In the genomic region with DNA sequence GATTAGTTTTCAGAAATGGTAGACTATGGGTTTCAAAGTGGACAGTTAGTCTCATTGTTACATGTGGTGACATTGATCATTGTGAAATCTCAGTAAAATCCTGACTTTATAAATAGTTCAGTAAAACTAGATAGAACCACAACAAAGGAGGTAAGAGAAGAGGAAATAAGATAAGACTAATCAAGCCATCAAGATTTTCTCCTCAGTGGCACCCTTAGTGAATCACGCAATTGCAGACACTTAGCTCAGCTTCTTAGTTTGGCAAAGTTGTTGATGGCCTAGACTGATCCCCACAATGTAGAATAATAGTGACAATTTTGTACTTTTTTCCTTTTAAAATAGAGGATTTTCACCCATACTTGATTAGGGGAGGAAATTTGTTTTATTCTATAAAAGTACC, we compare ENCODE assay signal across 25 cellular contexts.
"Had no signal": no experiment of that assay in that cellular context is flagged by ENCODE, and none has a peak within 500 bp of the region (broad histone marks: within the 10 kb centered on the region; RNA-seq: fewer than 3 reads in every experiment).

No MANE protein-coding gene starts in this region.

- H3K4me3 ChIP-seq: colonic mucosa, coronary artery, dorsolateral prefrontal cortex, esophagus muscularis mucosa, esophagus squamous epithelium, gastrocnemius medialis, gastroesophageal sphincter, heart left ventricle, heart right ventricle had no signal

- H3K36me3 ChIP-seq: colonic mucosa, esophagus muscularis mucosa, esophagus squamous epithelium, gastrocnemius medialis, gastroesophageal sphincter, heart left ventricle, heart right ventricle had no signal

- H3K9me3 Mint-ChIP-seq: dendritic cell treated with granulocyte-macrophage colony-stimulating factor and Interleukin-4, amounts not matched to agents 40 ng/mL and 50 ng/mL, for 4 days; endodermal cell had no signal

- ATAC-seq: effector memory CD8-positive, alpha-beta T cell; esophagus mucosa; foreskin keratinocyte; gastrocnemius medialis; gastroesophageal sphincter; heart left ventricle; heart right ventricle had no signal

- H3K9me3 ChIP-seq: colonic mucosa, esophagus muscularis mucosa, esophagus squamous epithelium, gastrocnemius medialis, gastroesophageal sphincter, heart left ventricle, heart right ventricle had no signal

- H3K4me1 ChIP-seq: colonic mucosa, esophagus muscularis mucosa, esophagus squamous epithelium, foreskin keratinocyte, gastrocnemius medialis, gastroesophageal sphincter, heart left ventricle, heart right ventricle had no signal

- H3K27me3 Mint-ChIP-seq: dendritic cell treated with granulocyte-macrophage colony-stimulating factor and Interleukin-4, amounts not matched to agents 40 ng/mL and 50 ng/mL, for 4 days had no signal

- DNase-seq: colonic mucosa; cortex of kidney; dermis blood vessel endothelial cell; dorsolateral prefrontal cortex; effector CD4-positive, alpha-beta T cell; effector CD8-positive, alpha-beta T cell; effector memory CD4-positive, alpha-beta T cell; effector memory CD8-positive, alpha-beta T cell; endodermal cell; erythroblast; esophagus squamous epithelium; foreskin fibroblast; foreskin keratinocyte; foreskin melanocyte; gastrocnemius medialis; glutamatergic neuron; head of caudate nucleus; heart left ventricle; heart right ventricle had no signal

- H3K27ac ChIP-seq: colonic mucosa, coronary artery, dorsolateral prefrontal cortex, epithelial cell of prostate, esophagus muscularis mucosa, esophagus squamous epithelium, foreskin keratinocyte, gastrocnemius medialis, gastroesophageal sphincter, heart left ventricle, heart right ventricle had no signal

- H3K4me3 Mint-ChIP-seq: dendritic cell treated with granulocyte-macrophage colony-stimulating factor and Interleukin-4, amounts not matched to agents 40 ng/mL and 50 ng/mL, for 4 days; effector memory CD8-positive, alpha-beta T cell; endodermal cell had no signal

- H3K27ac Mint-ChIP-seq: dendritic cell treated with granulocyte-macrophage colony-stimulating factor and Interleukin-4, amounts not matched to agents 40 ng/mL and 50 ng/mL, for 4 days; effector memory CD8-positive, alpha-beta T cell; endodermal cell had no signal

- H3K27me3 ChIP-seq: colonic mucosa, esophagus muscularis mucosa, esophagus squamous epithelium, foreskin keratinocyte, gastrocnemius medialis, gastroesophageal sphincter, heart left ventricle, heart right ventricle had no signal
